Comparison of ENCODE assay signal across 10 cellular contexts in genomic region chr22:40050258-40050657, GRCh38. TPM values are rescaled to one million over a fixed set of nuclear protein-coding genes. Genes with fewer than 3 reads are reported as not detected.
DNase-seq lines count a peak whose midpoint lies in the region; ATAC-seq and TF ChIP-seq lines count a peak whose summit lies in the region.
"Had no signal": no experiment of that assay in that cellular context is flagged by ENCODE, and none has a peak within 500 bp of the region (broad histone marks: within the 10 kb centered on the region; RNA-seq: fewer than 3 reads in every experiment).

No MANE protein-coding gene starts in this region.

- no peaks in the 10 kb centered on the region for H3K9me3 Mint-ChIP-seq in Caco-2 (ENCODE audit: unreplicated experiment)

- H3K36me3 ChIP-seq in SJCRH30 (no peaks in the 10 kb centered on the region), Caco-2 (ENCODE audit: control insufficient read depth, insufficient read depth, low read length) (no peaks in the 10 kb centered on the region)

- peak; percentile 25 for DNase-seq in CD1c-positive myeloid dendritic cell (ENCODE audit: extremely low spot score)
- peak; percentile 60 for DNase-seq in SKM-1 treated with dmso at 0.1 percent for 144 hours (lab: John Stamatoyannopoulos, UW; ENCODE audit: unreplicated experiment)
- no peak for DNase-seq in NCI-H1092 treated with DMSO at 0.1 percent for 48 hours (lab: John Stamatoyannopoulos, UW)
- DNase-seq in SJCRH30: no peak
- no peak for DNase-seq in Caco-2
- no peak for DNase-seq in stimulated activated naive CD4-positive, alpha-beta T cell (lab: John Stamatoyannopoulos, UW)

- H3K36me3 Mint-ChIP-seq in Caco-2 (ENCODE audit: insufficient read depth, unreplicated experiment): no peaks in the 10 kb centered on the region

- H3K27ac ChIP-seq in SJCRH30: no peak overlapping the region

- POLR2A ChIA-PET in Caco-2 (lab: Charles Lee): no interaction called here

- H3K27ac Mint-ChIP-seq in Caco-2 (ENCODE audit: unreplicated experiment): no peak overlapping the region

- H3K4me1 ChIP-seq in SJCRH30: no peaks in the 10 kb centered on the region
- no peaks in the 10 kb centered on the region for H3K4me1 ChIP-seq in Caco-2

- H3K4me3 ChIP-seq in SJCRH30 (no peak overlapping the region), Caco-2 (ENCODE audit: low read depth, low read length) (no peak overlapping the region)

- CTCF ChIA-PET in Caco-2 (lab: Charles Lee): interaction anchor here (0.5 kb wide), 1 partner anchor 500 kb away, joined by 4 read pairs; no protein-coding TSS in a partner anchor

- intact Hi-C loops in Caco-2 (cut with micrococcal nuclease; ENCODE audit: unreplicated experiment): no loop called here

- ATAC-seq in GM19025 (IDR thresholded peaks at IDR 0.05; ENCODE audit: low read depth, unreplicated experiment) (peak; percentile 81), HG03039 (IDR thresholded peaks at IDR 0.05; ENCODE audit: unreplicated experiment) (peak; percentile 73)

- H3K4me1 Mint-ChIP-seq in Caco-2 (ENCODE audit: low read depth, unreplicated experiment): no peaks in the 10 kb centered on the region

- no peak overlapping the region for H3K4me3 Mint-ChIP-seq in Caco-2 (ENCODE audit: unreplicated experiment)

- H3K27me3 ChIP-seq in SJCRH30 (no peaks in the 10 kb centered on the region), Caco-2 (replicated peaks; ENCODE audit: control insufficient read depth, insufficient read depth, low read length) (no peaks in the 10 kb centered on the region)

- no peak for TF ChIP-seq CTCF in Caco-2 (IDR thresholded peaks at IDR 0.05; ENCODE audit: insufficient read depth in 1 of 2, low read depth in 1 of 2, low read length in 1 of 2, severe bottlenecking in 1 of 2, unreplicated experiment in 1 of 2)

- no TSS peak for BruUV-seq in Caco-2 (replicated peaks; lab: Mats Ljungman, UMichigan)

- H3K9me3 ChIP-seq in SJCRH30 (replicated peaks) (no peaks in the 10 kb centered on the region), Caco-2 (no peaks in the 10 kb centered on the region)

- peaks cover 6% of the 10 kb centered on the region for H3K27me3 Mint-ChIP-seq in Caco-2 (ENCODE audit: insufficient read depth, unreplicated experiment)

RNA-seq across cellular contexts. Expression of gene FAM83F, which starts 55.5 kb away (rescaled TPM):
- not detected in 2 replicates for total RNA-seq in SJCRH30 (2014; rRNA removed; shearing (Covaris generic))
- 17.1 and 20.0 TPM in 2 replicates for total RNA-seq in Caco-2 (2022)
- total RNA-seq: endothelial cell of umbilical vein, M059J had no signal

Comparison
In these comparisons a context has a peak if more than half of its experiments do, and no peak if none do; other contexts are left out.
1. DNase-seq: peak in CD1c-positive myeloid dendritic cell (single experiment) and SKM-1 treated with dmso at 0.1 percent for 144 hours (single experiment); none in NCI-H1092 treated with DMSO at 0.1 percent for 48 hours (single experiment), SJCRH30 (0 of 2), Caco-2 (0 of 2) and stimulated activated naive CD4-positive, alpha-beta T cell (0 of 6).
2. RNA of gene FAM83F, which starts 55.5 kb away (total RNA-seq): 17.1 to 20.0 TPM in Caco-2; not detected in SJCRH30; every median in the first group is over 10 times any median in the second.